In genomic region chr14:56322531-56322930, GRCh38 we compare ENCODE assay signal across 21 cellular contexts.
"Had no signal": no experiment of that assay in that cellular context is flagged by ENCODE, and none has a peak within 500 bp of the region (broad histone marks: within the 10 kb centered on the region; RNA-seq: fewer than 3 reads in every experiment).

No MANE protein-coding gene starts in this region.

- H3K27me3 ChIP-seq: breast epithelium, esophagus muscularis mucosa, gastroesophageal sphincter, hepatocyte, right lobe of liver, vagina had no signal

- H3K9me3 ChIP-seq: breast epithelium, esophagus muscularis mucosa, gastroesophageal sphincter, right lobe of liver, vagina had no signal

- H3K27ac ChIP-seq: breast epithelium, esophagus muscularis mucosa, gastroesophageal sphincter, hepatocyte, right lobe of liver, vagina had no signal

- DNase-seq: activated CD4-positive, alpha-beta T cell treated with anti-CD3 and anti-CD28 coated beads for 36 hours; activated CD4-positive, CD25-positive, alpha-beta regulatory T cell; activated naive CD4-positive, alpha-beta T cell; activated T-cell treated with anti-CD3 and anti-CD28 coated beads for 4 hours; activated T-cell treated with anti-CD3 and anti-CD28 coated beads, Interleukin-2, amount 50 U/mL, for 72 hours; central memory CD4-positive, alpha-beta T cell; endodermal cell; islet precursor cell; left ventricle myocardium superior; posterior cingulate gyrus; right lobe of liver; stimulated activated CD4-positive, alpha-beta T cell treated with anti-CD3 and anti-CD28 coated beads, Interleukin-12 subunit alpha, Interleukin-12 subunit beta, amount 100 ng/mL, for 4 hours; stimulated activated CD4-positive, alpha-beta T cell treated with anti-CD3 and anti-CD28 coated beads, Interleukin-4, amount 100 ng/mL, for 4 hours; stimulated activated CD8-positive, alpha-beta memory T cell treated with anti-CD3 and anti-CD28 coated beads, Interleukin-4, amount 100 ng/mL, for 48 hours; stimulated activated naive CD8-positive, alpha-beta T cell treated with anti-CD3 and anti-CD28 coated beads, Interleukin-15, amount 100 ng/mL, for 72 hours; substantia nigra had no signal

- H3K4me3 ChIP-seq: breast epithelium, esophagus muscularis mucosa, gastroesophageal sphincter, hepatocyte, right lobe of liver, vagina had no signal

- H3K36me3 ChIP-seq: breast epithelium, esophagus muscularis mucosa, gastroesophageal sphincter, right lobe of liver, vagina had no signal

- H3K4me1 ChIP-seq: breast epithelium, esophagus muscularis mucosa, gastroesophageal sphincter, right lobe of liver, vagina had no signal
